ENCODE assay signal across 1 cellular context in the genomic region with DNA sequence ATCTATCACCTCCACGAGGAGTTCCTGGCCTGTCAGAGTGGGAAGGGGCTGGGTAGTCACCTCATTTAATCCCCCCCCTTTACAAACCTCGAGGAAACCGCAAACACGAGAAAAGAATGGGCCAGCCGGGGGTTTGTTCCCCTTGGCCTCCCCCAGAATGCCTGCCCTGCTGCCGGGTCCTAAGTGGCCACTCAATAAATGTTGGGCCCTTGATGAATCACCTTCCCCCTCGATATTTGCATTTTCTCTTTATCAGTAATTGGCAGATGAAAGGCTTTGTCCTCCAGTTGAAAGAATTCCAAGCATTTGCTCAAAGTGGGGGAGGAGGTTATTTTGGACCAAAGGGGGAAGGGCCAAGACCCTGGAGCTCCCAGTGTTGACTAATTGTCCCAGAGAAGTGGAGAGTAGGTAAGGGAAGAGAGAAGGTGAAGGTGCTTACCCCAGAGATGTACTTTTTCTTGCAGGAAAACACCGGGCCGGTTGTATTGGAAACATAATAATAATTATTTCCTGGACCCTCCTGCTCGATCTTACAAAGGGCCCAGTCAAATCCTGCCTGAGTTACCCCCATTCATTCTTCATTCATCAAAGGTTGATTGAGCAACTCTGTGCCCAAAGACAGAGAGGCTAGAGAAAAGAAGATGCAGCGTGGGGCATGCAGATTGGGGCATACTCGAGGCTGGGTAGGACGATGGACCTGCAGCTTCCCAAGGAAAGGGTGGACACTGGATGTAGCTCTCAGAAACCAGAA.
TF ChIP-seq lines count a peak whose summit lies in the region.

No MANE protein-coding gene starts in this region.

TF ChIP-seq in HepG2, 621 proteins besides CTCF, POLR2A, EP300 and RAD21 (continued from another document):
- TF ChIP-seq, protein P1, sequence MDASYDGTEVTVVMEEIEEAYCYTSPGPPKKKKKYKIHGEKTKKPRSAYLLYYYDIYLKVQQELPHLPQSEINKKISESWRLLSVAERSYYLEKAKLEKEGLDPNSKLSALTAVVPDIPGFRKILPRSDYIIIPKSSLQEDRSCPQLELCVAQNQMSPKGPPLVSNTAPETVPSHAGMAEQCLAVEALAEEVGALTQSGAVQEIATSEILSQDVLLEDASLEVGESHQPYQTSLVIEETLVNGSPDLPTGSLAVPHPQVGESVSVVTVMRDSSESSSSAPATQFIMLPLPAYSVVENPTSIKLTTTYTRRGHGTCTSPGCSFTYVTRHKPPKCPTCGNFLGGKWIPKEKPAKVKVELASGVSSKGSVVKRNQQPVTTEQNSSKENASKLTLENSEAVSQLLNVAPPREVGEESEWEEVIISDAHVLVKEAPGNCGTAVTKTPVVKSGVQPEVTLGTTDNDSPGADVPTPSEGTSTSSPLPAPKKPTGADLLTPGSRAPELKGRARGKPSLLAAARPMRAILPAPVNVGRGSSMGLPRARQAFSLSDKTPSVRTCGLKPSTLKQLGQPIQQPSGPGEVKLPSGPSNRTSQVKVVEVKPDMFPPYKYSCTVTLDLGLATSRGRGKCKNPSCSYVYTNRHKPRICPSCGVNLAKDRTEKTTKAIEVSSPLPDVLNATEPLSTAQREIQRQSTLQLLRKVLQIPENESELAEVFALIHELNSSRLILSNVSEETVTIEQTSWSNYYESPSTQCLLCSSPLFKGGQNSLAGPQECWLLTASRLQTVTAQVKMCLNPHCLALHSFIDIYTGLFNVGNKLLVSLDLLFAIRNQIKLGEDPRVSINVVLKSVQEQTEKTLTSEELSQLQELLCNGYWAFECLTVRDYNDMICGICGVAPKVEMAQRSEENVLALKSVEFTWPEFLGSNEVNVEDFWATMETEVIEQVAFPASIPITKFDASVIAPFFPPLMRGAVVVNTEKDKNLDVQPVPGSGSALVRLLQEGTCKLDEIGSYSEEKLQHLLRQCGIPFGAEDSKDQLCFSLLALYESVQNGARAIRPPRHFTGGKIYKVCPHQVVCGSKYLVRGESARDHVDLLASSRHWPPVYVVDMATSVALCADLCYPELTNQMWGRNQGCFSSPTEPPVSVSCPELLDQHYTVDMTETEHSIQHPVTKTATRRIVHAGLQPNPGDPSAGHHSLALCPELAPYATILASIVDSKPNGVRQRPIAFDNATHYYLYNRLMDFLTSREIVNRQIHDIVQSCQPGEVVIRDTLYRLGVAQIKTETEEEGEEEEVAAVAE (CRISPR knock-in tag; IDR thresholded peaks at IDR 0.05; ENCODE audit: borderline replicate concordance): no peak
- no peak for TF ChIP-seq KMT2B (CRISPR knock-in tag; IDR thresholded peaks at IDR 0.05)
- TF ChIP-seq ARNT (IDR thresholded peaks at IDR 0.05): no peak
- TF ChIP-seq, protein P2, sequence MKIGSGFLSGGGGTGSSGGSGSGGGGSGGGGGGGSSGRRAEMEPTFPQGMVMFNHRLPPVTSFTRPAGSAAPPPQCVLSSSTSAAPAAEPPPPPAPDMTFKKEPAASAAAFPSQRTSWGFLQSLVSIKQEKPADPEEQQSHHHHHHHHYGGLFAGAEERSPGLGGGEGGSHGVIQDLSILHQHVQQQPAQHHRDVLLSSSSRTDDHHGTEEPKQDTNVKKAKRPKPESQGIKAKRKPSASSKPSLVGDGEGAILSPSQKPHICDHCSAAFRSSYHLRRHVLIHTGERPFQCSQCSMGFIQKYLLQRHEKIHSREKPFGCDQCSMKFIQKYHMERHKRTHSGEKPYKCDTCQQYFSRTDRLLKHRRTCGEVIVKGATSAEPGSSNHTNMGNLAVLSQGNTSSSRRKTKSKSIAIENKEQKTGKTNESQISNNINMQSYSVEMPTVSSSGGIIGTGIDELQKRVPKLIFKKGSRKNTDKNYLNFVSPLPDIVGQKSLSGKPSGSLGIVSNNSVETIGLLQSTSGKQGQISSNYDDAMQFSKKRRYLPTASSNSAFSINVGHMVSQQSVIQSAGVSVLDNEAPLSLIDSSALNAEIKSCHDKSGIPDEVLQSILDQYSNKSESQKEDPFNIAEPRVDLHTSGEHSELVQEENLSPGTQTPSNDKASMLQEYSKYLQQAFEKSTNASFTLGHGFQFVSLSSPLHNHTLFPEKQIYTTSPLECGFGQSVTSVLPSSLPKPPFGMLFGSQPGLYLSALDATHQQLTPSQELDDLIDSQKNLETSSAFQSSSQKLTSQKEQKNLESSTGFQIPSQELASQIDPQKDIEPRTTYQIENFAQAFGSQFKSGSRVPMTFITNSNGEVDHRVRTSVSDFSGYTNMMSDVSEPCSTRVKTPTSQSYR (CRISPR knock-in tag; IDR thresholded peaks at IDR 0.05; ENCODE audit: borderline replicate concordance): peak; percentile 86
- TF ChIP-seq, protein P3, sequence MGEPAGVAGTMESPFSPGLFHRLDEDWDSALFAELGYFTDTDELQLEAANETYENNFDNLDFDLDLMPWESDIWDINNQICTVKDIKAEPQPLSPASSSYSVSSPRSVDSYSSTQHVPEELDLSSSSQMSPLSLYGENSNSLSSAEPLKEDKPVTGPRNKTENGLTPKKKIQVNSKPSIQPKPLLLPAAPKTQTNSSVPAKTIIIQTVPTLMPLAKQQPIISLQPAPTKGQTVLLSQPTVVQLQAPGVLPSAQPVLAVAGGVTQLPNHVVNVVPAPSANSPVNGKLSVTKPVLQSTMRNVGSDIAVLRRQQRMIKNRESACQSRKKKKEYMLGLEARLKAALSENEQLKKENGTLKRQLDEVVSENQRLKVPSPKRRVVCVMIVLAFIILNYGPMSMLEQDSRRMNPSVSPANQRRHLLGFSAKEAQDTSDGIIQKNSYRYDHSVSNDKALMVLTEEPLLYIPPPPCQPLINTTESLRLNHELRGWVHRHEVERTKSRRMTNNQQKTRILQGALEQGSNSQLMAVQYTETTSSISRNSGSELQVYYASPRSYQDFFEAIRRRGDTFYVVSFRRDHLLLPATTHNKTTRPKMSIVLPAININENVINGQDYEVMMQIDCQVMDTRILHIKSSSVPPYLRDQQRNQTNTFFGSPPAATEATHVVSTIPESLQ (CRISPR knock-in tag; conservative IDR thresholded peaks at IDR 0.05): no peak
- TF ChIP-seq TBP (CRISPR knock-in tag; IDR thresholded peaks at IDR 0.05): no peak
- TF ChIP-seq, protein P4, sequence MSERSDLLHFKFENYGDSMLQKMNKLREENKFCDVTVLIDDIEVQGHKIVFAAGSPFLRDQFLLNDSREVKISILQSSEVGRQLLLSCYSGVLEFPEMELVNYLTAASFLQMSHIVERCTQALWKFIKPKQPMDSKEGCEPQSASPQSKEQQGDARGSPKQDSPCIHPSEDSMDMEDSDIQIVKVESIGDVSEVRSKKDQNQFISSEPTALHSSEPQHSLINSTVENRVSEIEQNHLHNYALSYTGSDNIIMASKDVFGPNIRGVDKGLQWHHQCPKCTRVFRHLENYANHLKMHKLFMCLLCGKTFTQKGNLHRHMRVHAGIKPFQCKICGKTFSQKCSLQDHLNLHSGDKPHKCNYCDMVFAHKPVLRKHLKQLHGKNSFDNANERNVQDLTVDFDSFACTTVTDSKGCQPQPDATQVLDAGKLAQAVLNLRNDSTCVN (CRISPR knock-in tag; IDR thresholded peaks at IDR 0.05; ENCODE audit: borderline replicate concordance): no peak
- TF ChIP-seq CAMTA2 (CRISPR knock-in tag; IDR thresholded peaks at IDR 0.05; ENCODE audit: borderline replicate concordance): no peak
- no peak for TF ChIP-seq NR2F1 (CRISPR knock-in tag; IDR thresholded peaks at IDR 0.05)
- TF ChIP-seq, protein P5, sequence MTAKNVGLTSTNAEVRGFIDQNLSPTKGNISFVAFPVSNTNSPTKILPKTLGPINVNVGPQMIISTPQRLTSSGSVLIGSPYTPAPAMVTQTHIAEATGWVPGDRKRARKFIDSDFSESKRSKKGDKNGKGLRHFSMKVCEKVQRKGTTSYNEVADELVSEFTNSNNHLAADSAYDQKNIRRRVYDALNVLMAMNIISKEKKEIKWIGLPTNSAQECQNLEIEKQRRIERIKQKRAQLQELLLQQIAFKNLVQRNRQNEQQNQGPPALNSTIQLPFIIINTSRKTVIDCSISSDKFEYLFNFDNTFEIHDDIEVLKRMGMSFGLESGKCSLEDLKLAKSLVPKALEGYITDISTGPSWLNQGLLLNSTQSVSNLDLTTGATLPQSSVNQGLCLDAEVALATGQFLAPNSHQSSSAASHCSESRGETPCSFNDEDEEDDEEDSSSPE (CRISPR knock-in tag; IDR thresholded peaks at IDR 0.05): no peak
- TF ChIP-seq SP4 (CRISPR knock-in tag; IDR thresholded peaks at IDR 0.05): no peak
- TF ChIP-seq ZNF530 (CRISPR knock-in tag; IDR thresholded peaks at IDR 0.05; ENCODE audit: low read depth): no peak
- TF ChIP-seq ZNF619 (CRISPR knock-in tag; IDR thresholded peaks at IDR 0.05): no peak
- no peak for TF ChIP-seq THYN1 (CRISPR knock-in tag; IDR thresholded peaks at IDR 0.05; ENCODE audit: borderline replicate concordance, low read depth)
- TF ChIP-seq, protein P6, sequence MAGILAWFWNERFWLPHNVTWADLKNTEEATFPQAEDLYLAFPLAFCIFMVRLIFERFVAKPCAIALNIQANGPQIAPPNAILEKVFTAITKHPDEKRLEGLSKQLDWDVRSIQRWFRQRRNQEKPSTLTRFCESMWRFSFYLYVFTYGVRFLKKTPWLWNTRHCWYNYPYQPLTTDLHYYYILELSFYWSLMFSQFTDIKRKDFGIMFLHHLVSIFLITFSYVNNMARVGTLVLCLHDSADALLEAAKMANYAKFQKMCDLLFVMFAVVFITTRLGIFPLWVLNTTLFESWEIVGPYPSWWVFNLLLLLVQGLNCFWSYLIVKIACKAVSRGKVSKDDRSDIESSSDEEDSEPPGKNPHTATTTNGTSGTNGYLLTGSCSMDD (CRISPR knock-in tag; IDR thresholded peaks at IDR 0.05): no peak
- 0 out of 2 replicates have a peak, but pooled peaks have one; percentile 10 for TF ChIP-seq ZFX (CRISPR knock-in tag; IDR thresholded peaks at IDR 0.05; ENCODE audit: low read depth)
- TF ChIP-seq RXRB (CRISPR knock-in tag; IDR thresholded peaks at IDR 0.05; ENCODE audit: borderline replicate concordance): 0 out of 2 replicates have a peak, but pooled peaks have one; percentile 38
- TF ChIP-seq, protein P7, sequence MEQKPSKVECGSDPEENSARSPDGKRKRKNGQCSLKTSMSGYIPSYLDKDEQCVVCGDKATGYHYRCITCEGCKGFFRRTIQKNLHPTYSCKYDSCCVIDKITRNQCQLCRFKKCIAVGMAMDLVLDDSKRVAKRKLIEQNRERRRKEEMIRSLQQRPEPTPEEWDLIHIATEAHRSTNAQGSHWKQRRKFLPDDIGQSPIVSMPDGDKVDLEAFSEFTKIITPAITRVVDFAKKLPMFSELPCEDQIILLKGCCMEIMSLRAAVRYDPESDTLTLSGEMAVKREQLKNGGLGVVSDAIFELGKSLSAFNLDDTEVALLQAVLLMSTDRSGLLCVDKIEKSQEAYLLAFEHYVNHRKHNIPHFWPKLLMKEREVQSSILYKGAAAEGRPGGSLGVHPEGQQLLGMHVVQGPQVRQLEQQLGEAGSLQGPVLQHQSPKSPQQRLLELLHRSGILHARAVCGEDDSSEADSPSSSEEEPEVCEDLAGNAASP (CRISPR knock-in tag; IDR thresholded peaks at IDR 0.05; ENCODE audit: borderline replicate concordance): 0 out of 2 replicates have a peak, but pooled peaks have one; percentile 17
- TF ChIP-seq ZFYVE20 (CRISPR knock-in tag; IDR thresholded peaks at IDR 0.05; ENCODE audit: borderline replicate concordance, low read depth): no peak
- no peak for TF ChIP-seq SRSF4 (IDR thresholded peaks at IDR 0.05; ENCODE audit: low read depth, low read length, poor library complexity, severe bottlenecking)
- no peak for TF ChIP-seq NR3C1 (CRISPR knock-in tag; IDR thresholded peaks at IDR 0.05)
- TF ChIP-seq, protein P8, sequence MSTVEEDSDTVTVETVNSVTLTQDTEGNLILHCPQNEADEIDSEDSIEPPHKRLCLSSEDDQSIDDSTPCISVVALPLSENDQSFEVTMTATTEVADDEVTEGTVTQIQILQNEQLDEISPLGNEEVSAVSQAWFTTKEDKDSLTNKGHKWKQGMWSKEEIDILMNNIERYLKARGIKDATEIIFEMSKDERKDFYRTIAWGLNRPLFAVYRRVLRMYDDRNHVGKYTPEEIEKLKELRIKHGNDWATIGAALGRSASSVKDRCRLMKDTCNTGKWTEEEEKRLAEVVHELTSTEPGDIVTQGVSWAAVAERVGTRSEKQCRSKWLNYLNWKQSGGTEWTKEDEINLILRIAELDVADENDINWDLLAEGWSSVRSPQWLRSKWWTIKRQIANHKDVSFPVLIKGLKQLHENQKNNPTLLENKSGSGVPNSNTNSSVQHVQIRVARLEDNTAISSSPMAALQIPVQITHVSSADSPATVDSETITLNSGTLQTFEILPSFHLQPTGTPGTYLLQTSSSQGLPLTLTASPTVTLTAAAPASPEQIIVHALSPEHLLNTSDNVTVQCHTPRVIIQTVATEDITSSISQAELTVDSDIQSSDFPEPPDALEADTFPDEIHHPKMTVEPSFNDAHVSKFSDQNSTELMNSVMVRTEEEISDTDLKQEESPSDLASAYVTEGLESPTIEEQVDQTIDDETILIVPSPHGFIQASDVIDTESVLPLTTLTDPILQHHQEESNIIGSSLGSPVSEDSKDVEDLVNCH (CRISPR knock-in tag; IDR thresholded peaks at IDR 0.05): no peak
- peak; percentile 42 for TF ChIP-seq SAP130 (CRISPR knock-in tag; IDR thresholded peaks at IDR 0.05; ENCODE audit: low read depth)
- 0 out of 2 replicates have a peak, but pooled peaks have one; percentile 19 for TF ChIP-seq ISL2 (CRISPR knock-in tag; IDR thresholded peaks at IDR 0.05)
- no peak for TF ChIP-seq XRCC5 (optimal IDR thresholded peaks at IDR 0.05; ENCODE audit: low read length)
- peak; percentile 68; the same call in 1 of the 2 replicates for TF ChIP-seq SOX13 (IDR thresholded peaks at IDR 0.05)
- peak in 1 of 2 experiments; percentile 85; a peak in 2 of 4 replicates for TF ChIP-seq SOX13 (CRISPR knock-in tag; conservative IDR thresholded peaks at IDR 0.05 in 1 of 2, IDR thresholded peaks at IDR 0.05 in 1 of 2)
